In genomic region chr14:92753250-92753649, GRCh38 we compare ENCODE assay signal across 2 cellular contexts.
TF ChIP-seq lines count a peak whose summit lies in the region.

No MANE protein-coding gene starts in this region.

TF ChIP-seq in liver, 16 proteins besides CTCF, POLR2A, EP300 and RAD21:
- TF ChIP-seq YY1 (IDR thresholded peaks at IDR 0.05) (peak; percentile 52), NR2F2 (IDR thresholded peaks at IDR 0.05) (no peak)

TF ChIP-seq in HepG2, 621 proteins besides CTCF, POLR2A, EP300 and RAD21:
- TF ChIP-seq ZNF768 (CRISPR knock-in tag; IDR thresholded peaks at IDR 0.05) = no peak
